15 cellular contexts compared by ENCODE assay signal in genomic region chr19:32814046-32814445, GRCh38. TPM values are rescaled to one million over a fixed set of nuclear protein-coding genes. Genes with fewer than 3 reads are reported as not detected.
"Had no signal": no experiment of that assay in that cellular context is flagged by ENCODE, and none has a peak within 500 bp of the region (broad histone marks: within the 10 kb centered on the region; RNA-seq: fewer than 3 reads in every experiment).

No MANE protein-coding gene starts in this region.

- H3K36me3 Mint-ChIP-seq: activated naive CD4-positive, alpha-beta T cell treated with anti-CD3 and anti-CD28 coated beads, Interleukin-2, amount 10 ng/mL, durations not matched to agents 7 days and 5 days; natural killer cell treated with Interleukin-12 subunit alpha and Interleukin-12 subunit beta and Interleukin-15 and Interleukin-18, amount 100 ng/mL, for 72 hours had no signal

- H3K36me3 ChIP-seq: heart left ventricle, sigmoid colon, tibial artery had no signal

- H3K27me3 ChIP-seq: sigmoid colon had no signal

- H3K27ac ChIP-seq: heart left ventricle, sigmoid colon, tibial artery had no signal

- H3K4me1 ChIP-seq: heart left ventricle, sigmoid colon, tibial artery had no signal

- H3K9me3 Mint-ChIP-seq: activated naive CD4-positive, alpha-beta T cell treated with anti-CD3 and anti-CD28 coated beads, Interleukin-2, amount 10 ng/mL, durations not matched to agents 7 days and 5 days; activated T-helper 2 cell treated with anti-CD3 and anti-CD28 coated beads, Interferon-gamma antibody, Interleukin-2, Interleukin-4, amounts not matched to agents 10 μg/mL and 5 μg/mL and 100 μg/mL, durations not matched to agents 14 hours and 24 hours and 36 hours; dendritic cell treated with granulocyte-macrophage colony-stimulating factor and Interleukin-4, amounts not matched to agents 40 ng/mL and 50 ng/mL, for 4 days; natural killer cell treated with Interleukin-12 subunit alpha and Interleukin-12 subunit beta and Interleukin-15 and Interleukin-18, amount 100 ng/mL, for 72 hours had no signal

- H3K4me3 Mint-ChIP-seq: activated naive CD4-positive, alpha-beta T cell treated with anti-CD3 and anti-CD28 coated beads, Interleukin-2, amount 10 ng/mL, durations not matched to agents 7 days and 5 days; dendritic cell treated with granulocyte-macrophage colony-stimulating factor and Interleukin-4, amounts not matched to agents 40 ng/mL and 50 ng/mL, for 4 days; natural killer cell treated with Interleukin-12 subunit alpha and Interleukin-12 subunit beta and Interleukin-15 and Interleukin-18, amount 100 ng/mL, for 72 hours had no signal

- H3K27ac Mint-ChIP-seq: activated naive CD4-positive, alpha-beta T cell treated with anti-CD3 and anti-CD28 coated beads, Interleukin-2, amount 10 ng/mL, durations not matched to agents 7 days and 5 days; activated T-helper 2 cell treated with anti-CD3 and anti-CD28 coated beads, Interferon-gamma antibody, Interleukin-2, Interleukin-4, amounts not matched to agents 10 μg/mL and 5 μg/mL and 100 μg/mL, durations not matched to agents 14 hours and 24 hours and 36 hours; dendritic cell treated with granulocyte-macrophage colony-stimulating factor and Interleukin-4, amounts not matched to agents 40 ng/mL and 50 ng/mL, for 4 days; natural killer cell treated with Interleukin-12 subunit alpha and Interleukin-12 subunit beta and Interleukin-15 and Interleukin-18, amount 100 ng/mL, for 72 hours had no signal

- H3K9me3 ChIP-seq: heart left ventricle, sigmoid colon, tibial artery had no signal

- H3K4me3 ChIP-seq: heart left ventricle, sigmoid colon, tibial artery had no signal

- ATAC-seq: heart left ventricle; left lobe of liver; natural killer cell treated with Interleukin-12 subunit alpha and Interleukin-12 subunit beta and Interleukin-15 and Interleukin-18, amount 100 ng/mL, for 72 hours had no signal

- DNase-seq: activated CD4-positive, alpha-beta T cell treated with anti-CD3 and anti-CD28 coated beads for 4 hours; activated naive CD4-positive, alpha-beta T cell treated with anti-CD3 and anti-CD28 coated beads, Interleukin-2, amount 10 ng/mL, durations not matched to agents 7 days and 5 days; cerebellar nuclear complex; foreskin fibroblast; heart left ventricle; islet precursor cell; sigmoid colon; stimulated activated CD4-positive, alpha-beta T cell treated with anti-CD3 and anti-CD28 coated beads, Interleukin-12 subunit alpha, Interleukin-12 subunit beta, amount 100 ng/mL, for 4 hours; T-helper 9 cell; tibial artery had no signal

RNA-seq across cellular contexts. Expression of gene SLC7A9, which starts 55.5 kb away (rescaled TPM):
- total RNA-seq: heart left ventricle, pulmonary artery endothelial cell had no signal
